ENCODE assay signal across 8 cellular contexts in the genomic region with DNA sequence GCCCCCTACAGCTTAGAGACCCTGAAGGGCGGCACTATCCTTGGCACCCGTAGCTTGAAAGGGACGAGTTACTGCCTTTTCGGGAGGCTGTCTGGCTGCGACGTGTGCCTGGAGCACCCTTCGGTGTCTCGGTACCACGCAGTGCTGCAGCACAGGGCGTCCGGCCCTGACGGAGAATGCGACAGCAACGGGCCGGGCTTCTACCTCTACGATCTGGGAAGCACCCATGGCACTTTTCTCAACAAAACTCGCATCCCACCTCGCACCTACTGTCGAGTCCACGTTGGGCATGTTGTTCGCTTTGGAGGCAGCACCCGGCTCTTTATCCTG. TPM values are rescaled to one million over a fixed set of nuclear protein-coding genes. Genes with fewer than 3 reads are reported as not detected.
A peak's percentile ranks its signal among the peaks of the same experiment; 100 is the strongest.
DNase-seq lines count a peak whose midpoint lies in the region; ATAC-seq and TF ChIP-seq lines count a peak whose summit lies in the region.

No MANE protein-coding gene starts in this region.

- no peaks in the 10 kb centered on the region for H3K9me3 ChIP-seq in duodenal mucosa (ENCODE audit: control insufficient read depth in 1 of 2, low read length in 2 of 2)

- peaks cover 55% of the 10 kb centered on the region for H3K4me1 Mint-ChIP-seq in activated T-cell treated with anti-CD3 and anti-CD28 coated beads, Interleukin-2, amount 50 U/mL, for 24 hours (ENCODE audit: low read depth)
- peaks cover 37 to 45% of the 10 kb centered on the region in 2 donors for H3K4me1 Mint-ChIP-seq in natural killer cell

- no peak overlapping the region for H3K27ac ChIP-seq in duodenal mucosa (ENCODE audit: low read depth, low read length)

- no peaks in the 10 kb centered on the region for H3K27me3 ChIP-seq in duodenal mucosa (ENCODE audit: control insufficient read depth in 1 of 2, insufficient read depth in 2 of 2, low read length in 2 of 2)

- peak overlapping the region; percentile 100 for H3K27ac Mint-ChIP-seq in activated T-cell treated with anti-CD3 and anti-CD28 coated beads, Interleukin-2, amount 50 U/mL, for 24 hours
- H3K27ac Mint-ChIP-seq in natural killer cell, result peak overlapping the region; percentile 99

- DNase-seq in activated T-cell treated with anti-CD3 and anti-CD28 coated beads, Interleukin-2, amount 50 U/mL, for 24 hours, result no peak
- DNase-seq in activated T-cell treated with anti-CD3 and anti-CD28 coated beads, Interleukin-2, amount 50 U/mL, for 48 hours, result no peak
- DNase-seq in NCI-H69 (lab: John Stamatoyannopoulos, UW) (peak; percentile 16), natural killer cell (no peak), cerebellum (ENCODE audit: low spot score) (no peak), NCI-H1092 (lab: John Stamatoyannopoulos, UW) (no peak)

- H3K9me3 Mint-ChIP-seq in activated T-cell treated with anti-CD3 and anti-CD28 coated beads, Interleukin-2, amount 50 U/mL, for 24 hours, result no peaks in the 10 kb centered on the region
- H3K9me3 Mint-ChIP-seq in natural killer cell, result no peaks in the 10 kb centered on the region

- H3K9ac ChIP-seq in duodenal mucosa (ENCODE audit: low read depth in 1 of 2, low read length in 2 of 2), result peak overlapping the region; percentile 79 to 93

- peaks cover 83% of the 10 kb centered on the region for H3K36me3 Mint-ChIP-seq in activated T-cell treated with anti-CD3 and anti-CD28 coated beads, Interleukin-2, amount 50 U/mL, for 24 hours (ENCODE audit: low read depth)
- H3K36me3 Mint-ChIP-seq in natural killer cell, result peaks cover 19% of the 10 kb centered on the region

- intact Hi-C loops in natural killer cell (cut with micrococcal nuclease), result loop anchor here (5.0 kb wide), 1 partner anchor 37 kb away; the partner anchor contains the start of genes CCDC121 and GPN1

- H3K4me1 ChIP-seq in duodenal mucosa (ENCODE audit: control insufficient read depth in 1 of 2, insufficient read depth in 2 of 2, low read length in 2 of 2), result peaks cover 17 to 28% of the 10 kb centered on the region in 2 donors

- H3K4me3 ChIP-seq in duodenal mucosa (ENCODE audit: low read depth in 1 of 2, low read length in 2 of 2), result peak overlapping the region; percentile 95

- no peaks in the 10 kb centered on the region for H3K27me3 Mint-ChIP-seq in activated T-cell treated with anti-CD3 and anti-CD28 coated beads, Interleukin-2, amount 50 U/mL, for 24 hours
- H3K27me3 Mint-ChIP-seq in natural killer cell (ENCODE audit: low read depth in 2 of 2), result no peaks in the 10 kb centered on the region

- peak overlapping the region; percentile 100 for H3K4me3 Mint-ChIP-seq in activated T-cell treated with anti-CD3 and anti-CD28 coated beads, Interleukin-2, amount 50 U/mL, for 24 hours
- peak overlapping the region; percentile 99 for H3K4me3 Mint-ChIP-seq in natural killer cell

- H3K36me3 ChIP-seq in duodenal mucosa (ENCODE audit: control insufficient read depth in 1 of 2, insufficient read depth in 2 of 2, low read length in 2 of 2), result peaks cover 18 to 45% of the 10 kb centered on the region in 2 donors

- no peak for TF ChIP-seq CTCF in natural killer cell (IDR thresholded peaks at IDR 0.05)

- ATAC-seq in natural killer cell (peak in 1 of 3 donors; percentile 2), HG02938 (IDR thresholded peaks at IDR 0.05; ENCODE audit: unreplicated experiment) (no peak)

RNA-seq across cellular contexts. Expression of gene SLC4A1AP, which starts 0.5 kb away (rescaled TPM):
- total RNA-seq in natural killer cell (10 to 100 TPM; 22.0 to 26.0 (median 24.8) TPM), cerebellum (20.4 TPM)

RNA-seq across cellular contexts. Expression of gene SUPT7L, which starts 0.8 kb away (rescaled TPM):
- total RNA-seq in natural killer cell, result 10 to 100 TPM; 52.2 to 53.7 (median 52.8) TPM
- 37.1 TPM for total RNA-seq in cerebellum

RNA-seq across cellular contexts. Expression of gene GPN1, which starts 35.4 kb away (rescaled TPM):
- total RNA-seq in natural killer cell (10 to 100 TPM; 31.5 to 36.1 (median 34.9) TPM), cerebellum (27.9 TPM)

RNA-seq across cellular contexts. Expression of gene CCDC121, which starts 35.4 kb away (rescaled TPM):
- total RNA-seq in natural killer cell, result under 1 TPM; 0.25 to 0.58 (median 0.42) TPM
- total RNA-seq in cerebellum, result 3.1 TPM
